Comparison of ENCODE assay signal across 6 cellular contexts in genomic region chr4:75990129-75990528, GRCh38. TPM values are rescaled to one million over a fixed set of nuclear protein-coding genes. Genes with fewer than 3 reads are reported as not detected.
DNase-seq lines count a peak whose midpoint lies in the region; ATAC-seq and TF ChIP-seq lines count a peak whose summit lies in the region.

No MANE protein-coding gene starts in this region.

- no peaks in the 10 kb centered on the region for H3F3A ChIP-seq in PC-9 (ENCODE audit: insufficient read depth, low read depth)

- CTCF ChIA-PET in PC-9 (lab: Charles Lee), result no interaction called here

- ATAC-seq in HG02623 (IDR thresholded peaks at IDR 0.05; ENCODE audit: unreplicated experiment) (no peak), GM19467 (IDR thresholded peaks at IDR 0.05; ENCODE audit: unreplicated experiment) (no peak), HG03280 (IDR thresholded peaks at IDR 0.05; ENCODE audit: unreplicated experiment) (no peak)

- no peaks in the 10 kb centered on the region for H3K36me3 ChIP-seq in PC-9 (ENCODE audit: low read depth)

- peaks cover 16% of the 10 kb centered on the region for H3K4me1 ChIP-seq in PC-9 (replicated peaks; ENCODE audit: insufficient read depth)

- in situ Hi-C loops in ACHN (cut with HindIII; ENCODE audit: low pct_ligation_motif_present, low pct_unique_long_range_greater_than_20kb, low sequenced_read_pairs), result no loop called here

- peak overlapping the region; percentile 92 for H3K4me3 ChIP-seq in PC-9
- H3K4me3 ChIP-seq in iPS-11a (ENCODE audit: low read depth, low read length), result peak overlapping the region; percentile 94

- H4K20me1 ChIP-seq in PC-9 (ENCODE audit: insufficient read depth), result peaks cover 18% of the 10 kb centered on the region

- intact Hi-C loops in PC-9 (cut with micrococcal nuclease; ENCODE audit: unreplicated experiment), result loop anchor here (10.0 kb wide), 1 partner anchor 515 kb away; no protein-coding TSS in a partner anchor

- peaks cover 55% of the 10 kb centered on the region for H3K79me2 ChIP-seq in PC-9 (ENCODE audit: low read depth)

- H2AFZ ChIP-seq in PC-9, result peak overlapping the region; percentile 93

- peak overlapping the region; percentile 99 for H3K4me2 ChIP-seq in PC-9

- no peaks in the 10 kb centered on the region for H3K9me2 ChIP-seq in PC-9 (ENCODE audit: insufficient read depth)

- no peak for TF ChIP-seq CTCF in PC-9 (conservative IDR thresholded peaks at IDR 0.05)

- peak; percentile 17 for DNase-seq in ACHN
- DNase-seq in PC-9, result no peak

- no peaks in the 10 kb centered on the region for H3K27me3 ChIP-seq in PC-9 (ENCODE audit: insufficient read depth, low read depth)

- BruUV-seq in PC-9 (replicated peaks; lab: Mats Ljungman, UMichigan), result no TSS peak

- H3K27ac ChIP-seq in PC-9, result no peak overlapping the region

- no peaks in the 10 kb centered on the region for H3K9me3 ChIP-seq in PC-9 (ENCODE audit: insufficient read depth, low read depth)

- POLR2A ChIA-PET in PC-9 (lab: Charles Lee; ENCODE audit: unreplicated experiment), result interaction anchor here (0.7 kb wide), 1 partner anchor 290 kb away, joined by 6 read pairs; no protein-coding TSS in a partner anchor

RNA-seq across cellular contexts. Expression of gene SDAD1, which starts 0.6 kb away (rescaled TPM):
- 14.9 and 23.2 TPM in 2 replicates for total RNA-seq in PC-9 (2021)

RNA-seq across cellular contexts. Expression of gene CXCL9, which starts 17.2 kb away (rescaled TPM):
- total RNA-seq in PC-9 (2021), result not detected in 2 replicates

RNA-seq across cellular contexts. Expression of gene CXCL10, which starts 33.2 kb away (rescaled TPM):
- total RNA-seq in PC-9 (2021), result not detected in 2 replicates

RNA-seq across cellular contexts. Expression of gene CXCL11, which starts 45.7 kb away (rescaled TPM):
- total RNA-seq in PC-9 (2021), result not detected in 2 replicates

RNA-seq across cellular contexts. Expression of gene NAAA, which starts 49.3 kb away (rescaled TPM):
- total RNA-seq in PC-9 (2021), result 3.6 and 3.9 TPM in 2 replicates
